ENCODE assay signal across 18 cellular contexts in the genomic region with DNA sequence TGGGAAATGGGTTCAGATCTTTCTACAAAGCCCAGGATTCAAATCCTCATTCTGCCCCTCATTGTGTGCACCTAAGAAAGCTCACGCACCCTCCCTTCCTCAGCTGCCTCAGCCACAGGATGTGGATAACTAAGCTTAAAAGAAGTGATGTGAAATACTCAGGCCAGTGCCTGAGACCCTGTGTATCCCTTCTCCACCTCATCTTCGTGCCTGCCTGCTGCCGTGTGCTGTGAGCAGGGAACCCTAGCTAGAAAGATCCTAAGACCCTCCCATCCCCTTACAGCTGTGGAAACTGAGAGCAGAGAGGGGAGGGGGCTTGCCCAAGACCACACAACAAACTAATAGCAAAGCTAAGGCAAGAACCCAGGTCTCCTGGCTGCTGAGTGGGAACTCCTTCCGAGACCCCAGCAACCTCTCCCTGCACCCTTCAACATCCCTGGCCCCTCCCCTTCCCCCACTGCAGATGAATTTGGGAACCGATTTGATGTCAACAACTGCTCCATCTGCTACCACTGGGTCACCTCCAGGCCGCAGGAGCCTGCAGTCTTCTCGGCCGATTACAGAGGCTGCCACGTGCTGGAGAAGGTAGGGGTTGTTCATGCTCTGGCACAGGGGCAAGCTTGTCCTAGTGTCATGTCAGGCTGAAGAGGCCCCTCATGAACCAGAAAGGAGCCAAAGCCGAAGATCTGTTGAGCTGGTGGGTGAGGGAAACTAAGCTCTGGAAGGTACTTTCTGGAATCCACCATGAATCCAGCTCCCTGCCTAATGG. TPM values are rescaled to one million over a fixed set of nuclear protein-coding genes. Genes with fewer than 3 reads are reported as not detected.
DNase-seq lines count a peak whose midpoint lies in the region; ATAC-seq and TF ChIP-seq lines count a peak whose summit lies in the region.
"Had no signal": no experiment of that assay in that cellular context is flagged by ENCODE, and none has a peak within 500 bp of the region (broad histone marks: within the 10 kb centered on the region; RNA-seq: fewer than 3 reads in every experiment).

No MANE protein-coding gene starts in this region.

- peaks cover 91% of the 10 kb centered on the region for H3K4me1 Mint-ChIP-seq in activated CD8-positive, alpha-beta memory T cell treated with anti-CD3 and anti-CD28 coated beads, Interleukin-2, amount 10 ng/mL, durations not matched to agents 7 days and 5 days

- no peak for TF ChIP-seq CTCF in parathyroid adenoma (IDR thresholded peaks at IDR 0.05)

- H3K4me1 ChIP-seq in BLaER1 treated with 17β-estradiol and CSF1 and Interleukin-3, amounts not matched to agents 10 nM and 100 nM = peaks cover 30 to 94% (median 88%) of the 10 kb centered on the region in 10 experiments
- H3K4me1 ChIP-seq in parathyroid adenoma = peaks cover 46% of the 10 kb centered on the region
- H3K4me1 ChIP-seq: BE2C had no signal

- H3K36me3 Mint-ChIP-seq in activated CD8-positive, alpha-beta memory T cell treated with anti-CD3 and anti-CD28 coated beads, Interleukin-2, amount 10 ng/mL, durations not matched to agents 7 days and 5 days = no peaks in the 10 kb centered on the region
- H3K36me3 Mint-ChIP-seq: CD8-positive, alpha-beta memory T cell had no signal

- ATAC-seq in activated CD8-positive, alpha-beta memory T cell treated with anti-CD3 and anti-CD28 coated beads, Interleukin-2, amount 10 ng/mL, durations not matched to agents 7 days and 5 days = peak; percentile 48
- ATAC-seq in HG02840 (IDR thresholded peaks at IDR 0.05; ENCODE audit: low FRiP score, unreplicated experiment) = no peak
- ATAC-seq: GM23338 had no signal

- CTCF ChIA-PET in activated CD8-positive, alpha-beta memory T cell treated with anti-CD3 and anti-CD28 coated beads, Interleukin-2, amount 10 ng/mL, durations not matched to agents 7 days and 5 days (lab: Charles Lee) = interaction anchor here (1.0 to 8.0 kb wide), 9 partner anchors 9 to 38 kb away, joined by 3 to 67 read pairs (median 5); partner anchors contain the start of gene PRPF19

- no peak overlapping the region for H3K27ac ChIP-seq in BLaER1 treated with 17β-estradiol and CSF1 and Interleukin-3, amounts not matched to agents 10 nM and 100 nM
- peak overlapping the region; percentile 99 for H3K27ac ChIP-seq in parathyroid adenoma

- no peaks in the 10 kb centered on the region for H3K79me2 ChIP-seq in parathyroid adenoma

- H3K9me3 ChIP-seq in BLaER1 treated with 17β-estradiol and CSF1 and Interleukin-3, amounts not matched to agents 10 nM and 100 nM (replicated peaks in 1 of 11) = no peaks in the 10 kb centered on the region
- H3K9me3 ChIP-seq in parathyroid adenoma (ENCODE audit: control insufficient read depth, low read length) = no peaks in the 10 kb centered on the region
- H3K9me3 ChIP-seq: BE2C had no signal

- DNase-seq in NCI-H2171 treated with DMSO at 0.1 percent for 48 hours (lab: John Stamatoyannopoulos, UW) = peak; percentile 26
- DNase-seq in NCI-H2171 (lab: John Stamatoyannopoulos, UW) = no peak
- peak; percentile 70 for DNase-seq in activated CD8-positive, alpha-beta memory T cell treated with anti-CD3 and anti-CD28 coated beads, Interleukin-2, amount 10 ng/mL, durations not matched to agents 7 days and 5 days
- DNase-seq in effector CD8-positive, alpha-beta T cell (lab: John Stamatoyannopoulos, UW) = no peak
- DNase-seq in DMS79 (lab: John Stamatoyannopoulos, UW) = no peak
- DNase-seq: 8988T, BE2C, NCI-H1105, NCI-H1694, NCI-H345, NCI-H526, SHP77 treated with DMSO at 0.1 percent for 48 hours had no signal

- H3K27me3 ChIP-seq in BLaER1 treated with 17β-estradiol and CSF1 and Interleukin-3, amounts not matched to agents 10 nM and 100 nM = no peaks in the 10 kb centered on the region
- H3K27me3 ChIP-seq in parathyroid adenoma (ENCODE audit: control insufficient read depth, insufficient read depth, low read length) = no peaks in the 10 kb centered on the region
- H3K27me3 ChIP-seq: BE2C had no signal

- no peak overlapping the region for H3K4me3 ChIP-seq in BLaER1 treated with 17β-estradiol and CSF1 and Interleukin-3, amounts not matched to agents 10 nM and 100 nM
- no peak overlapping the region for H3K4me3 ChIP-seq in parathyroid adenoma (ENCODE audit: low read depth, low read length)
- H3K4me3 ChIP-seq: GM23338 had no signal

- peak overlapping the region; percentile 20 for H3K4me3 Mint-ChIP-seq in activated CD8-positive, alpha-beta memory T cell treated with anti-CD3 and anti-CD28 coated beads, Interleukin-2, amount 10 ng/mL, durations not matched to agents 7 days and 5 days
- H3K4me3 Mint-ChIP-seq: GM23338 had no signal

- H2AFZ ChIP-seq in parathyroid adenoma = no peak overlapping the region
- H2AFZ ChIP-seq: GM23338 had no signal

- H3K9ac ChIP-seq in BLaER1 treated with 17β-estradiol and CSF1 and Interleukin-3, amounts not matched to agents 10 nM and 100 nM = no peak overlapping the region
- no peak overlapping the region for H3K9ac ChIP-seq in parathyroid adenoma

- H3K36me3 ChIP-seq in BLaER1 treated with 17β-estradiol and CSF1 and Interleukin-3, amounts not matched to agents 10 nM and 100 nM = no peaks in the 10 kb centered on the region
- H3K36me3 ChIP-seq in parathyroid adenoma (ENCODE audit: control insufficient read depth, insufficient read depth, low read length) = no peaks in the 10 kb centered on the region
- H3K36me3 ChIP-seq: BE2C had no signal

- no peaks in the 10 kb centered on the region for H3K9me3 Mint-ChIP-seq in activated CD8-positive, alpha-beta memory T cell treated with anti-CD3 and anti-CD28 coated beads, Interleukin-2, amount 10 ng/mL, durations not matched to agents 7 days and 5 days (ENCODE audit: low read depth)
- H3K9me3 Mint-ChIP-seq: CD8-positive, alpha-beta memory T cell; GM23338 had no signal

- peak overlapping the region; percentile 82 for H3K27ac Mint-ChIP-seq in activated CD8-positive, alpha-beta memory T cell treated with anti-CD3 and anti-CD28 coated beads, Interleukin-2, amount 10 ng/mL, durations not matched to agents 7 days and 5 days
- H3K27ac Mint-ChIP-seq: GM23338 had no signal

- H3K4me2 ChIP-seq in BLaER1 treated with 17β-estradiol and CSF1 and Interleukin-3, amounts not matched to agents 10 nM and 100 nM = peak overlapping the region in 10 of 11 experiments; percentile 4 to 91 (median 67); a peak in 18 of 22 replicates
- H3K4me2 ChIP-seq in parathyroid adenoma (ENCODE audit: low read length) = no peak overlapping the region
- H3K4me2 ChIP-seq: GM23338 had no signal

- H4K20me1 ChIP-seq in BLaER1 treated with 17β-estradiol and CSF1 and Interleukin-3, amounts not matched to agents 10 nM and 100 nM = no peaks in the 10 kb centered on the region; a peak in 1 of 22 replicates

- no peaks in the 10 kb centered on the region for H3K27me3 Mint-ChIP-seq in activated CD8-positive, alpha-beta memory T cell treated with anti-CD3 and anti-CD28 coated beads, Interleukin-2, amount 10 ng/mL, durations not matched to agents 7 days and 5 days

RNA-seq across cellular contexts. Expression of gene ZP1, which starts 1.5 kb away (rescaled TPM):
- not detected for total RNA-seq in activated CD8-positive, alpha-beta memory T cell treated with anti-CD3 and anti-CD28 coated beads, Interleukin-2, amount 10 ng/mL, durations not matched to agents 7 days and 5 days
- total RNA-seq: CD8-positive, alpha-beta memory T cell; GM23338 had no signal

RNA-seq across cellular contexts. Expression of gene PTGDR2, which starts 13.1 kb away (rescaled TPM):
- total RNA-seq in activated CD8-positive, alpha-beta memory T cell treated with anti-CD3 and anti-CD28 coated beads, Interleukin-2, amount 10 ng/mL, durations not matched to agents 7 days and 5 days = 1 to 10 TPM; 1.1 to 3.7 TPM
- total RNA-seq: RPMI7951 had no signal

RNA-seq across cellular contexts. Expression of gene CCDC86, which starts 27.0 kb away (rescaled TPM):
- total RNA-seq in activated CD8-positive, alpha-beta memory T cell treated with anti-CD3 and anti-CD28 coated beads, Interleukin-2, amount 10 ng/mL, durations not matched to agents 7 days and 5 days = 10 to 100 TPM; 26.5 to 40.8 TPM

RNA-seq across cellular contexts. Expression of gene PRPF19, which starts 37.5 kb away (rescaled TPM):
- 100 to 1,000 TPM; 125 to 144 TPM for total RNA-seq in activated CD8-positive, alpha-beta memory T cell treated with anti-CD3 and anti-CD28 coated beads, Interleukin-2, amount 10 ng/mL, durations not matched to agents 7 days and 5 days

RNA-seq across cellular contexts. Expression of gene TMEM109, which starts 45.1 kb away (rescaled TPM):
- total RNA-seq in activated CD8-positive, alpha-beta memory T cell treated with anti-CD3 and anti-CD28 coated beads, Interleukin-2, amount 10 ng/mL, durations not matched to agents 7 days and 5 days = 100 to 1,000 TPM; 106 to 121 TPM

Comparison
In these comparisons a context has a peak if more than half of its experiments do, and no peak if none do; other contexts are left out.
1. DNase-seq: peak in NCI-H2171 treated with DMSO at 0.1 percent for 48 hours (single experiment) and activated CD8-positive, alpha-beta memory T cell treated with anti-CD3 and anti-CD28 coated beads, Interleukin-2, amount 10 ng/mL, durations not matched to agents 7 days and 5 days (single experiment); none in NCI-H2171 (single experiment), effector CD8-positive, alpha-beta T cell (single experiment) and DMS79 (single experiment).